ENCODE assay signal across 35 cellular contexts in the genomic region with DNA sequence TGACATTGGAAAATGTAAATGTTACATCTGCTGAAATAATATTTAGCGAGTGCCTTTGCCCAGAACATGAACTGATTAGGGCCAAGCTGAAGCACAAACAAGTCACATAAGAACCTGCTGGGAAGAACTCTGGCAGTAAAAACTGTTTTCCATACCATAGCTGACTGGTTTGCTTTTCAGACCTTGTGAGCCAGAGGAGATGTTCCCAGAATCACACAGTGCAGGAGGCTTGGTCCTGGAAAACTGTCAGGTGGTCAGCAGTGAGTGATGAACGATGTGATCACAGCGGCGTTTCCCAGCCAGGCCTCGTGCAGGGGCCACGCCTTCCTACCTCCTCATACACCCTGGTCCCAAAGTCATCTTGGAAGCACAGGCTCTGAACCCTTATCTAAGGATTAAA.
A peak's percentile ranks its signal among the peaks of the same experiment; 100 is the strongest.
DNase-seq lines count a peak whose midpoint lies in the region; ATAC-seq, FAIRE-seq and TF ChIP-seq lines count a peak whose summit lies in the region.
"Had no signal": no experiment of that assay in that cellular context is flagged by ENCODE, and none has a peak within 500 bp of the region (broad histone marks: within the 10 kb centered on the region; RNA-seq: fewer than 3 reads in every experiment).

No MANE protein-coding gene starts in this region.

- no peaks in the 10 kb centered on the region for H3K9me3 ChIP-seq in esophagus muscularis mucosa
- no peaks in the 10 kb centered on the region for H3K9me3 ChIP-seq in pancreas
- H3K9me3 ChIP-seq in subcutaneous abdominal adipose tissue (ENCODE audit: control insufficient read depth in 5 of 5, low read length in 5 of 5): no peaks in the 10 kb centered on the region
- H3K9me3 ChIP-seq: BLaER1 treated with 17β-estradiol and CSF1 and Interleukin-3, amounts not matched to agents 10 nM and 100 nM; breast epithelium; Caco-2; colonic mucosa; esophagus squamous epithelium; left ventricle myocardium inferior; neutrophil; spleen; uterus had no signal

- peak; percentile 81 for TF ChIP-seq EP300 in esophagus muscularis mucosa (IDR thresholded peaks at IDR 0.05)

- no peak overlapping the region for H3K4me3 Mint-ChIP-seq in activated naive CD4-positive, alpha-beta T cell treated with anti-CD3 and anti-CD28 coated beads, Interleukin-2, amount 10 ng/mL, durations not matched to agents 7 days and 5 days
- H3K4me3 Mint-ChIP-seq: activated CD4-positive, alpha-beta T cell treated with anti-CD3 and anti-CD28 coated beads for 36 hours; activated naive CD8-positive, alpha-beta T cell treated with anti-CD3 and anti-CD28 coated beads, Interleukin-2, amount 10 ng/mL, durations not matched to agents 7 days and 5 days had no signal

- H3K27me3 Mint-ChIP-seq in activated naive CD4-positive, alpha-beta T cell treated with anti-CD3 and anti-CD28 coated beads, Interleukin-2, amount 10 ng/mL, durations not matched to agents 7 days and 5 days: peaks cover 15% of the 10 kb centered on the region
- H3K27me3 Mint-ChIP-seq: activated CD4-positive, alpha-beta T cell treated with anti-CD3 and anti-CD28 coated beads for 36 hours; activated naive CD8-positive, alpha-beta T cell treated with anti-CD3 and anti-CD28 coated beads, Interleukin-2, amount 10 ng/mL, durations not matched to agents 7 days and 5 days had no signal

- no peaks in the 10 kb centered on the region for H3K9me3 Mint-ChIP-seq in activated naive CD4-positive, alpha-beta T cell treated with anti-CD3 and anti-CD28 coated beads, Interleukin-2, amount 10 ng/mL, durations not matched to agents 7 days and 5 days
- H3K9me3 Mint-ChIP-seq: activated naive CD8-positive, alpha-beta T cell treated with anti-CD3 and anti-CD28 coated beads, Interleukin-2, amount 10 ng/mL, durations not matched to agents 7 days and 5 days had no signal

- H3K9ac ChIP-seq in subcutaneous abdominal adipose tissue (ENCODE audit: low read length in 5 of 5): no peak overlapping the region
- H3K9ac ChIP-seq: BLaER1 treated with 17β-estradiol and CSF1 and Interleukin-3, amounts not matched to agents 10 nM and 100 nM had no signal

- no peak for TF ChIP-seq POLR2A in esophagus muscularis mucosa (IDR thresholded peaks at IDR 0.05; ENCODE audit: low read depth)
- no peak for TF ChIP-seq POLR2A in GM12892 (IDR thresholded peaks at IDR 0.05; ENCODE audit: low read depth, low read length)

- in situ Hi-C loops in astrocyte of the spinal cord (cut with HindIII; ENCODE audit: low sequenced_read_pairs): loop anchor here (25.0 kb wide), 1 partner anchor 323 kb away; no protein-coding TSS in a partner anchor

- TF ChIP-seq CTCF in astrocyte of the spinal cord (IDR thresholded peaks at IDR 0.05; ENCODE audit: low read depth, low read length) (no peak), esophagus muscularis mucosa (IDR thresholded peaks at IDR 0.05) (no peak), pancreas (IDR thresholded peaks at IDR 0.05) (no peak)

- DNase-seq in astrocyte of the spinal cord (ENCODE audit: low read depth, low spot score): peak; percentile 5
- no peak for DNase-seq in esophagus muscularis mucosa (ENCODE audit: extremely low spot score)
- peak in 1 of 6 donors; percentile 52 for DNase-seq in pancreas
- no peak for DNase-seq in stimulated activated CD4-positive, alpha-beta T cell treated with anti-CD3 and anti-CD28 coated beads, Interleukin-1b, Interleukin-23, amount 100 ng/mL, for 48 hours
- DNase-seq in GM12892 (ENCODE audit: insufficient read length): no peak
- DNase-seq in GDM1 (lab: John Stamatoyannopoulos, UW): no peak
- DNase-seq in activated naive CD4-positive, alpha-beta T cell treated with anti-CD3 and anti-CD28 coated beads, Interleukin-2, amount 10 ng/mL, durations not matched to agents 7 days and 5 days: no peak
- DNase-seq: activated CD4-positive, alpha-beta T cell treated with anti-CD3 and anti-CD28 coated beads for 36 hours; activated CD8-positive, alpha-beta memory T cell treated with anti-CD3 and anti-CD28 coated beads for 24 hours; activated effector memory CD4-positive, alpha-beta T cell treated with anti-CD3 and anti-CD28 coated beads, Interleukin-2, amount 50 U/mL, for 16 hours; activated naive CD8-positive, alpha-beta T cell treated with anti-CD3 and anti-CD28 coated beads, Interleukin-2, amount 10 ng/mL, durations not matched to agents 7 days and 5 days; activated T-cell treated with anti-CD3 and anti-CD28 coated beads, Interleukin-2, amount 50 U/mL, for 1 hour; Caco-2; colonic mucosa; DMS79 treated with DMSO at 0.1 percent for 48 hours; esophagus squamous epithelium; left ventricle myocardium inferior; mesendoderm; NCI-H1436; NCI-H2081 treated with DMSO at 0.1 percent for 48 hours; NCI-H748 treated with DMSO at 0.1 percent for 48 hours; OCI-M1; retina; spleen; stimulated activated CD4-positive, alpha-beta T cell treated with anti-CD3 and anti-CD28 coated beads, Interleukin-2, amount 100 ng/mL, for 48 hours; substantia nigra; uterus had no signal

- intact Hi-C loops in esophagus muscularis mucosa (cut with DNase I) (loop anchor here (10.0 kb wide), 2 partner anchors 106 to 166 kb away; partner anchors contain the start of gene EEPD1), pancreas (cut with DNase I) (loop anchor here in 2 of 3 donors (5.0 to 10.0 kb wide), 3 partner anchors 303 to 328 kb away; no protein-coding TSS in a partner anchor)

- H3K27me3 ChIP-seq in esophagus muscularis mucosa (no peaks in the 10 kb centered on the region), pancreas (no peaks in the 10 kb centered on the region), subcutaneous abdominal adipose tissue (ENCODE audit: control insufficient read depth in 5 of 5, insufficient read depth in 4 of 5, low read length in 5 of 5) (no peaks in the 10 kb centered on the region)
- H3K27me3 ChIP-seq: BLaER1 treated with 17β-estradiol and CSF1 and Interleukin-3, amounts not matched to agents 10 nM and 100 nM; breast epithelium; colonic mucosa; esophagus squamous epithelium; neutrophil; spleen; uterus had no signal

- peaks cover 0 to 35% (median 24%) of the 10 kb centered on the region in 4 donors for H3K4me1 ChIP-seq in esophagus muscularis mucosa
- H3K4me1 ChIP-seq in pancreas: peaks cover 8 to 13% (median 8%) of the 10 kb centered on the region in 3 donors
- H3K4me1 ChIP-seq in subcutaneous abdominal adipose tissue (ENCODE audit: control insufficient read depth in 5 of 5, insufficient read depth in 5 of 5, low read length in 5 of 5): peaks cover 3 to 29% (median 25%) of the 10 kb centered on the region in 5 donors
- H3K4me1 ChIP-seq: breast epithelium, Caco-2, colonic mucosa, uterus had no signal

- ATAC-seq in pancreas: peak; percentile 46 to 65 (median 58)
- ATAC-seq: activated CD4-positive, alpha-beta T cell treated with anti-CD3 and anti-CD28 coated beads for 36 hours; Right ventricle myocardium inferior; SK-N-SH treated with all-trans-retinoic acid at 6 μM for 48 hours had no signal

- whole genome bisulfite sequencing in esophagus muscularis mucosa: 46% methylated on average over 6 of the region's 6 CpGs
- 40 to 50% methylated on average over 6 of the region's 6 CpGs for WGBS in pancreas, 2 donors

- H3K4me3 ChIP-seq in astrocyte of the spinal cord (ENCODE audit: low read depth, low read length) (no peak overlapping the region), esophagus muscularis mucosa (no peak overlapping the region), pancreas (no peak overlapping the region), subcutaneous abdominal adipose tissue (ENCODE audit: low read depth in 1 of 5, low read length in 5 of 5) (no peak overlapping the region)
- H3K4me3 ChIP-seq: BLaER1 treated with 17β-estradiol and CSF1 and Interleukin-3, amounts not matched to agents 10 nM and 100 nM; breast epithelium; colonic mucosa; esophagus squamous epithelium; left ventricle myocardium inferior; spleen; uterus had no signal

- H3K36me3 ChIP-seq in esophagus muscularis mucosa (no peaks in the 10 kb centered on the region), pancreas (no peaks in the 10 kb centered on the region), subcutaneous abdominal adipose tissue (ENCODE audit: control insufficient read depth in 5 of 5, insufficient read depth in 5 of 5, low read length in 5 of 5) (no peaks in the 10 kb centered on the region)
- H3K36me3 ChIP-seq: BLaER1 treated with 17β-estradiol and CSF1 and Interleukin-3, amounts not matched to agents 10 nM and 100 nM; breast epithelium; colonic mucosa; esophagus squamous epithelium; left ventricle myocardium inferior; neutrophil; spleen; uterus had no signal

- no peaks in the 10 kb centered on the region for H3K4me1 Mint-ChIP-seq in activated naive CD4-positive, alpha-beta T cell treated with anti-CD3 and anti-CD28 coated beads, Interleukin-2, amount 10 ng/mL, durations not matched to agents 7 days and 5 days
- H3K4me1 Mint-ChIP-seq: activated naive CD8-positive, alpha-beta T cell treated with anti-CD3 and anti-CD28 coated beads, Interleukin-2, amount 10 ng/mL, durations not matched to agents 7 days and 5 days had no signal

- no peaks in the 10 kb centered on the region for H3K36me3 Mint-ChIP-seq in activated naive CD4-positive, alpha-beta T cell treated with anti-CD3 and anti-CD28 coated beads, Interleukin-2, amount 10 ng/mL, durations not matched to agents 7 days and 5 days
- H3K36me3 Mint-ChIP-seq: activated naive CD8-positive, alpha-beta T cell treated with anti-CD3 and anti-CD28 coated beads, Interleukin-2, amount 10 ng/mL, durations not matched to agents 7 days and 5 days had no signal

- FAIRE-seq in pancreas (lab: Jason Lieb, UNC): no peak
- no peak for FAIRE-seq in GM12892 (lab: Jason Lieb, UNC)
- FAIRE-seq: GM18507 had no signal

- H3K27ac Mint-ChIP-seq in activated naive CD4-positive, alpha-beta T cell treated with anti-CD3 and anti-CD28 coated beads, Interleukin-2, amount 10 ng/mL, durations not matched to agents 7 days and 5 days: no peak overlapping the region
- H3K27ac Mint-ChIP-seq: activated CD4-positive, alpha-beta T cell treated with anti-CD3 and anti-CD28 coated beads for 36 hours; activated naive CD8-positive, alpha-beta T cell treated with anti-CD3 and anti-CD28 coated beads, Interleukin-2, amount 10 ng/mL, durations not matched to agents 7 days and 5 days had no signal

- H3K27ac ChIP-seq in esophagus muscularis mucosa (replicated peaks in 1 of 4) (peak overlapping the region; percentile 45 to 75 (median 62)), pancreas (peak overlapping the region in 3 of 4 donors; percentile 17 to 78 (median 44)), subcutaneous abdominal adipose tissue (ENCODE audit: low read depth, low read length) (peak overlapping the region; percentile 7)
- H3K27ac ChIP-seq: BLaER1 treated with 17β-estradiol and CSF1 and Interleukin-3, amounts not matched to agents 10 nM and 100 nM; colonic mucosa; esophagus squamous epithelium; HL-60; left ventricle myocardium inferior; neutrophil; spleen; uterus had no signal

- CTCF ChIA-PET in activated naive CD4-positive, alpha-beta T cell treated with anti-CD3 and anti-CD28 coated beads, Interleukin-2, amount 10 ng/mL, durations not matched to agents 7 days and 5 days (lab: Charles Lee): interaction anchor here (1.0 kb wide), 1 partner anchor 330 kb away, joined by 3 read pairs; no protein-coding TSS in a partner anchor

Comparison
In these comparisons a context has a peak if more than half of its experiments do, and no peak if none do; other contexts are left out.
1. H3K27ac ChIP-seq: peak in every context shown above with its lines; median percentile 62 in esophagus muscularis mucosa; 44 in pancreas; 7 in subcutaneous abdominal adipose tissue.